ENCODE assay signal across 1 cellular context in the genomic region with DNA sequence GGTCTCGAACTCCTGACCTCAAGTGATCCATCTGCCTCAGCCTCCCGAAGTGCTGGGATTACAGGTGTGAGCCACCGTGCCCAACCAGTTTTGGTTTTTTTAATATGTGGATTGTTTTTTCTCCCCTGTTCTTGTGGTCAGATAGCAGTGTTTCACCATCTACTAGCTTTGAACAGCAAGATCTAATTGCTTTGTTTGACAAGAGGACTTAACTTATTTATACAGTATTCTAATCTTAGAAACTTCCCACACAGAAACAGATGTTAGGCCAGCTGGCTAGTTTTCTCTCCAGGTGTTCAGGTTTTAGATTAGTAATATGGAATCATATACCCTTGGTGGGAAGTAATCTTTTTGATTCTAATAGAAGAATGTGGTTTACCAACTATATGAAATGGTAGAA.
TF ChIP-seq lines count a peak whose summit lies in the region.

No MANE protein-coding gene starts in this region.

TF ChIP-seq in IMR-90, 13 proteins besides CTCF, POLR2A, EP300 and RAD21 (continued from another document):
- TF ChIP-seq MAFK (IDR thresholded peaks at IDR 0.05; ENCODE audit: low read depth, low read length) (no peak), SMC3 (IDR thresholded peaks at IDR 0.05; ENCODE audit: low read depth, low read length) (no peak), RCOR1 (IDR thresholded peaks at IDR 0.05; ENCODE audit: insufficient replicate concordance, low read length) (no peak), NFE2L2 (IDR thresholded peaks at IDR 0.05; ENCODE audit: low read depth, low read length) (no peak), BHLHE40 (IDR thresholded peaks at IDR 0.05; ENCODE audit: low read depth, low read length) (no peak), RFX5 (IDR thresholded peaks at IDR 0.05; ENCODE audit: low read depth, low read length) (no peak), MXI1 (IDR thresholded peaks at IDR 0.05; ENCODE audit: borderline replicate concordance, low read depth, low read length) (no peak)
- TF ChIP-seq, protein P1, sequence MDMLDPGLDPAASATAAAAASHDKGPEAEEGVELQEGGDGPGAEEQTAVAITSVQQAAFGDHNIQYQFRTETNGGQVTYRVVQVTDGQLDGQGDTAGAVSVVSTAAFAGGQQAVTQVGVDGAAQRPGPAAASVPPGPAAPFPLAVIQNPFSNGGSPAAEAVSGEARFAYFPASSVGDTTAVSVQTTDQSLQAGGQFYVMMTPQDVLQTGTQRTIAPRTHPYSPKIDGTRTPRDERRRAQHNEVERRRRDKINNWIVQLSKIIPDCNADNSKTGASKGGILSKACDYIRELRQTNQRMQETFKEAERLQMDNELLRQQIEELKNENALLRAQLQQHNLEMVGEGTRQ (IDR thresholded peaks at IDR 0.05; ENCODE audit: low read depth, low read length), result no peak
- TF ChIP-seq, protein P2, sequence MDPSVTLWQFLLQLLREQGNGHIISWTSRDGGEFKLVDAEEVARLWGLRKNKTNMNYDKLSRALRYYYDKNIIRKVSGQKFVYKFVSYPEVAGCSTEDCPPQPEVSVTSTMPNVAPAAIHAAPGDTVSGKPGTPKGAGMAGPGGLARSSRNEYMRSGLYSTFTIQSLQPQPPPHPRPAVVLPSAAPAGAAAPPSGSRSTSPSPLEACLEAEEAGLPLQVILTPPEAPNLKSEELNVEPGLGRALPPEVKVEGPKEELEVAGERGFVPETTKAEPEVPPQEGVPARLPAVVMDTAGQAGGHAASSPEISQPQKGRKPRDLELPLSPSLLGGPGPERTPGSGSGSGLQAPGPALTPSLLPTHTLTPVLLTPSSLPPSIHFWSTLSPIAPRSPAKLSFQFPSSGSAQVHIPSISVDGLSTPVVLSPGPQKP (IDR thresholded peaks at IDR 0.05; ENCODE audit: borderline replicate concordance, low read depth, low read length), result no peak
TF ChIP-seq in IMR-90: peak in this region for 0.
